In the genomic region with DNA sequence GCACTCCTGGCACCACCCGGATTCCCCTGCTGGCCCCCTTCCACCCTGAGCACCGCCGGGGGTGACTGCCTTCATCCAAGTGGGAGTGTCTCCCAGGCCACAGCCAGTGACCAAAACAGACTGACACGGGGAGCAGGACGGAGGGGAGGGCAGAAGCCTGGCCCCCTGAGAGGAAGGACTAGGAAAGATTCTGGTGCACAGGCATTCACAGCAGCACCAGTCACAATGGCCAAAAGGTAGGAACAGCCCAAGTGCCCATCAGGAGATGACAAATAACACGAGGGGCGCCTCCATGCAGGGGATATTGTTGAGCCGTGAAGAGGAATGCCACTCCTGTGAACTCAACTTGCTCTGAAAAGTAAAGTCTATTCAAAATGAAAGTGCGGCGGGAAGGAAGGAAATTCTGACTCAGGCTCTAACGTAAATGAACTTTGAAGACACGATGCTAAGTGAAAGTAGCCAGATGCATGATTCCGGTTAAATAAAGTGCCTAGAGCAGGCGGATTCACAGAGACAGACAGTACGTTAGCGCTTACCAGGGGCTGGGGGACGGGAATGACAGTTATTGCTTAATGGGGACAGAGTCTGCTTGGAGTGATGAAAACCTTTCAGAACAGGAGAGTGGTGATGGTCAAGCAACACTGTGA, we compare ENCODE assay signal across 8 cellular contexts.
DNase-seq lines count a peak whose midpoint lies in the region; ATAC-seq and TF ChIP-seq lines count a peak whose summit lies in the region.

No MANE protein-coding gene starts in this region.

- DNase-seq in AG04450 (ENCODE audit: low read depth, low spot score) (no peak), fibroblast of peridontal ligament (ENCODE audit: extremely low read depth) (peak; percentile 93), renal cortical epithelial cell (ENCODE audit: low read depth) (peak; percentile 85), NCI-H2081 (lab: John Stamatoyannopoulos, UW) (no peak), SW 1271 (lab: John Stamatoyannopoulos, UW) (no peak)
- peak; percentile 16 to 57 (median 34) for DNase-seq in activated CD8-positive, alpha-beta memory T cell treated with anti-CD3 and anti-CD28 coated beads for 48 hours (ENCODE audit: low read depth in 2 of 3, low spot score in 2 of 3)

- no peaks in the 10 kb centered on the region for H3K27me3 ChIP-seq in AG04450 (ENCODE audit: control insufficient read depth, insufficient read depth, low read length)

- CTCF ChIA-PET in AG04450 (lab: Charles Lee): no interaction called here

- H3K27ac ChIP-seq in AG04450 (ENCODE audit: low read depth, low read length): peak overlapping the region; percentile 54

- peak; percentile 67 for ATAC-seq in GM19467 (IDR thresholded peaks at IDR 0.05; ENCODE audit: unreplicated experiment)

- TF ChIP-seq CTCF in AG04450 (IDR thresholded peaks at IDR 0.05; ENCODE audit: low read depth, low read length): no peak

- H3K9me3 ChIP-seq in AG04450 (ENCODE audit: control insufficient read depth, insufficient read depth, low read length): peaks cover 11% of the 10 kb centered on the region; the same call in 1 of the 2 replicates

- peak overlapping the region; percentile 31 for H3K4me3 ChIP-seq in AG04450 (ENCODE audit: low read depth, low read length)

- POLR2A ChIA-PET in AG04450 (lab: Yijun Ruan, JAX): interaction anchor here (0.6 kb wide), 1 partner anchor 45 kb away, joined by 3 read pairs; no protein-coding TSS in a partner anchor

- TF ChIP-seq RAD21 in Ishikawa (IDR thresholded peaks at IDR 0.05; ENCODE audit: low read depth): no peak

- TF ChIP-seq EP300 in Ishikawa (IDR thresholded peaks at IDR 0.05; ENCODE audit: borderline replicate concordance): 0 out of 2 replicates have a peak, but pooled peaks have one; percentile 21

TF ChIP-seq in Ishikawa, 13 proteins besides CTCF, POLR2A, EP300 and RAD21:
- TF ChIP-seq CEBPB (IDR thresholded peaks at IDR 0.05) (no peak), EGR1 (IDR thresholded peaks at IDR 0.05) (no peak), TAF1 (IDR thresholded peaks at IDR 0.05; ENCODE audit: low read depth) (no peak), FOXM1 (IDR thresholded peaks at IDR 0.05; ENCODE audit: borderline replicate concordance, low read depth) (no peak)
- TF ChIP-seq, protein P1, sequence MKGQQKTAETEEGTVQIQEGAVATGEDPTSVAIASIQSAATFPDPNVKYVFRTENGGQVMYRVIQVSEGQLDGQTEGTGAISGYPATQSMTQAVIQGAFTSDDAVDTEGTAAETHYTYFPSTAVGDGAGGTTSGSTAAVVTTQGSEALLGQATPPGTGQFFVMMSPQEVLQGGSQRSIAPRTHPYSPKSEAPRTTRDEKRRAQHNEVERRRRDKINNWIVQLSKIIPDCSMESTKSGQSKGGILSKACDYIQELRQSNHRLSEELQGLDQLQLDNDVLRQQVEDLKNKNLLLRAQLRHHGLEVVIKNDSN (IDR thresholded peaks at IDR 0.05): no peak
TF ChIP-seq in Ishikawa: peak in this region for 0.

Comparison
In these comparisons a context has a peak if more than half of its experiments do, and no peak if none do; other contexts are left out.
1. DNase-seq: peak in activated CD8-positive, alpha-beta memory T cell treated with anti-CD3 and anti-CD28 coated beads for 48 hours (3 of 3), fibroblast of peridontal ligament (single experiment) and renal cortical epithelial cell (single experiment); none in AG04450 (single experiment), NCI-H2081 (0 of 2) and SW 1271 (0 of 2).